ENCODE assay signal across 9 cellular contexts in genomic region chr2:213065583-213066444, GRCh38.
DNase-seq lines count a peak whose midpoint lies in the region; ATAC-seq, FAIRE-seq and TF ChIP-seq lines count a peak whose summit lies in the region.
"Had no signal": no experiment of that assay in that cellular context is flagged by ENCODE, and none has a peak within 500 bp of the region (broad histone marks: within the 10 kb centered on the region; RNA-seq: fewer than 3 reads in every experiment).

No MANE protein-coding gene starts in this region.

- H3K9me2 ChIP-seq in PC-3 (replicated peaks; ENCODE audit: low read length) = no peaks in the 10 kb centered on the region

- H3K27ac ChIP-seq in effector memory CD4-positive, alpha-beta T cell (ENCODE audit: insufficient read depth, low read length, poor library complexity, severe bottlenecking) = no peak overlapping the region
- no peak overlapping the region for H3K27ac ChIP-seq in PC-3 (ENCODE audit: low read length)
- H3K27ac ChIP-seq: epithelial cell of prostate had no signal

- no peaks in the 10 kb centered on the region for H3K4me1 ChIP-seq in effector memory CD4-positive, alpha-beta T cell (ENCODE audit: control insufficient read depth, insufficient read depth, low read length, poor library complexity, severe bottlenecking)
- H3K4me1 ChIP-seq in PC-3 (ENCODE audit: insufficient read depth, low read length) = no peaks in the 10 kb centered on the region

- CTCF ChIA-PET in PC-3 (lab: Charles Lee) = no interaction called here

- no peaks in the 10 kb centered on the region for H3K79me2 ChIP-seq in PC-3 (ENCODE audit: low read length)

- no peaks in the 10 kb centered on the region for H3K27me3 Mint-ChIP-seq in natural killer cell treated with Interleukin-12 subunit alpha and Interleukin-12 subunit beta and Interleukin-15 and Interleukin-18, amount 100 ng/mL, for 72 hours

- intact Hi-C loops in PC-3 (cut with micrococcal nuclease) = no loop called here

- no peak for TF ChIP-seq CTCF in D721Med (IDR thresholded peaks at IDR 0.05; ENCODE audit: insufficient read depth, missing control alignments)
- no peak for TF ChIP-seq CTCF in PC-3 (conservative IDR thresholded peaks at IDR 0.05; ENCODE audit: low read depth, low read length)

- H3K27me3 ChIP-seq in effector memory CD4-positive, alpha-beta T cell (replicated peaks; ENCODE audit: control insufficient read depth, insufficient read depth, low read length, poor library complexity, severe bottlenecking) = no peaks in the 10 kb centered on the region
- no peaks in the 10 kb centered on the region for H3K27me3 ChIP-seq in PC-3 (ENCODE audit: low read length)

- no peaks in the 10 kb centered on the region for H3K9me3 Mint-ChIP-seq in natural killer cell treated with Interleukin-12 subunit alpha and Interleukin-12 subunit beta and Interleukin-15 and Interleukin-18, amount 100 ng/mL, for 72 hours

- no peak overlapping the region for H3K4me2 ChIP-seq in PC-3 (ENCODE audit: low read length)

- H3K36me3 ChIP-seq in effector memory CD4-positive, alpha-beta T cell (ENCODE audit: control insufficient read depth, insufficient read depth, low read length) = no peaks in the 10 kb centered on the region
- no peaks in the 10 kb centered on the region for H3K36me3 ChIP-seq in PC-3 (ENCODE audit: low read depth, low read length)

- H3K36me3 Mint-ChIP-seq in natural killer cell treated with Interleukin-12 subunit alpha and Interleukin-12 subunit beta and Interleukin-15 and Interleukin-18, amount 100 ng/mL, for 72 hours = no peaks in the 10 kb centered on the region

- POLR2A ChIA-PET in PC-3 (lab: Charles Lee; ENCODE audit: unreplicated experiment) = no interaction called here

- no peaks in the 10 kb centered on the region for H3F3A ChIP-seq in PC-3 (ENCODE audit: low read length, unreplicated experiment)

- H3K4me1 Mint-ChIP-seq in natural killer cell treated with Interleukin-12 subunit alpha and Interleukin-12 subunit beta and Interleukin-15 and Interleukin-18, amount 100 ng/mL, for 72 hours (ENCODE audit: low read depth in 2 of 2) = peaks cover 49 to 67% of the 10 kb centered on the region in 2 donors

- DNase-seq in D721Med (ENCODE audit: insufficient read length, low spot score) (peak; percentile 8), NCI-H510A (lab: John Stamatoyannopoulos, UW) (peak; percentile 44), ecto neural progenitor cell (ENCODE audit: low spot score) (peak; percentile 60), PC-3 (no peak)
- no peak for DNase-seq in natural killer cell treated with Interleukin-12 subunit alpha and Interleukin-12 subunit beta and Interleukin-15 and Interleukin-18, amount 100 ng/mL, for 72 hours (ENCODE audit: low spot score)
- no peak for DNase-seq in effector memory CD4-positive, alpha-beta T cell
- no peak for DNase-seq in activated CD4-positive, alpha-beta T cell treated with anti-CD3 and anti-CD28 coated beads for 4 hours

- H3K9me3 ChIP-seq in effector memory CD4-positive, alpha-beta T cell (ENCODE audit: control insufficient read depth, low read length) = no peaks in the 10 kb centered on the region
- H3K9me3 ChIP-seq in PC-3 (ENCODE audit: low read length) = no peaks in the 10 kb centered on the region

- no peak overlapping the region for H2AFZ ChIP-seq in PC-3 (ENCODE audit: low read length)

- no peak overlapping the region for H3K4me3 ChIP-seq in effector memory CD4-positive, alpha-beta T cell (ENCODE audit: insufficient read depth, low read depth, low read length, poor library complexity, severe bottlenecking)
- no peak overlapping the region for H3K4me3 ChIP-seq in PC-3 (ENCODE audit: low read length)

- H3K9ac ChIP-seq in PC-3 (ENCODE audit: low read length) = no peak overlapping the region

- BruUV-seq in PC-3 (replicated peaks; lab: Mats Ljungman, UMichigan) = no TSS peak

- ATAC-seq in GM21515 (IDR thresholded peaks at IDR 0.05; ENCODE audit: unreplicated experiment) (peak; percentile 38), PC-3 (no peak; the same call in 1 of the 2 replicates)
- peak; percentile 69 to 78 for ATAC-seq in natural killer cell treated with Interleukin-12 subunit alpha and Interleukin-12 subunit beta and Interleukin-15 and Interleukin-18, amount 100 ng/mL, for 72 hours

- peak overlapping the region; percentile 83 to 97 for H3K27ac Mint-ChIP-seq in natural killer cell treated with Interleukin-12 subunit alpha and Interleukin-12 subunit beta and Interleukin-15 and Interleukin-18, amount 100 ng/mL, for 72 hours

- FAIRE-seq in D721Med (lab: Jason Lieb, UNC) = peak; percentile 29

- peak overlapping the region; percentile 88 for H3K4me3 Mint-ChIP-seq in natural killer cell treated with Interleukin-12 subunit alpha and Interleukin-12 subunit beta and Interleukin-15 and Interleukin-18, amount 100 ng/mL, for 72 hours

- no peaks in the 10 kb centered on the region for H4K20me1 ChIP-seq in PC-3 (ENCODE audit: low read length)

Comparison
In these comparisons a context has a peak if more than half of its experiments do, and no peak if none do; other contexts are left out.
1. DNase-seq: peak in D721Med (single experiment), NCI-H510A (single experiment) and ecto neural progenitor cell (single experiment); none in natural killer cell treated with Interleukin-12 subunit alpha and Interleukin-12 subunit beta and Interleukin-15 and Interleukin-18, amount 100 ng/mL, for 72 hours (single experiment), effector memory CD4-positive, alpha-beta T cell (0 of 3), PC-3 (single experiment) and activated CD4-positive, alpha-beta T cell treated with anti-CD3 and anti-CD28 coated beads for 4 hours (0 of 2).